1 cellular context compared by ENCODE assay signal in the genomic region with DNA sequence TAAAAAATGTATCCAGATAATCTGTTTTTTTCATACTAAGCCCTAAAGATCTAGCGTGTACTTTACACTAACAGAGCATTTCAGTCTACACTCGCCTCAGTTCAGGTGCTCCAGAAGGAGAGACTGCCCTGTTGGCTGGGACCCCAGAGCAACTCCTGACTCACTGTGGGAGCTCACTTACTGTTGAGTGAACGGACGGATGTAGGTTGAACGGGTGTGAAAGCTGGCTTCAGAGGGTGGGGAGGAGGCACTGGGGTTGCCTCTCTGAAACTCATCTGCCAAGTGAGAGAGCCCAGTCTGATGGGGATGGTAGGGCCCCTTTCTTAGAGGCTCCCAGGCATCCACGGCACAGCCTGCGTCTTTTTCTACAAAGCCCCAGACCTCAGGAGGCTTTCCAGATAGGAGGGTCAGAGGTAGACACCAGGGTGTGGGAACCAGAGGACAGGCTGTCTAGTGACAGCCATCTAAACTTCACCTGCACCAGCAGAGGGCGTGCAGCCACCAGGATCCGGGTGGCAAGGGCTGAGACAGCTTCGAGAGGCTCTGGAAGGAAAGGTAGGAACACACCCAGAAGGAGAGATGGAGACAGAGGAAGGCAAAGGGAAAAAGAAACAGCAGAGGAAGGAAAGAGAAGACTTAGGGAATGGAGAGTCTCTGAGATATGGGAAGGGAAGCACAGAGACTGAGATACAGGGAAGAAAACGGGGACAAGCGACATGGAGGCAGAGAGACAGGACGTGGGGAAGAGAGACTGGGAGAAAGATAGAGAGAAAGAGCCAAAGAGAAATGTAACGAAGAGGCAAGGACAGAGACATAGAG.
TF ChIP-seq lines count a peak whose summit lies in the region.

No MANE protein-coding gene starts in this region.

TF ChIP-seq in K562, 482 proteins besides CTCF, POLR2A, EP300 and RAD21 (continued from another document and continues in another):
- TF ChIP-seq, protein P1, sequence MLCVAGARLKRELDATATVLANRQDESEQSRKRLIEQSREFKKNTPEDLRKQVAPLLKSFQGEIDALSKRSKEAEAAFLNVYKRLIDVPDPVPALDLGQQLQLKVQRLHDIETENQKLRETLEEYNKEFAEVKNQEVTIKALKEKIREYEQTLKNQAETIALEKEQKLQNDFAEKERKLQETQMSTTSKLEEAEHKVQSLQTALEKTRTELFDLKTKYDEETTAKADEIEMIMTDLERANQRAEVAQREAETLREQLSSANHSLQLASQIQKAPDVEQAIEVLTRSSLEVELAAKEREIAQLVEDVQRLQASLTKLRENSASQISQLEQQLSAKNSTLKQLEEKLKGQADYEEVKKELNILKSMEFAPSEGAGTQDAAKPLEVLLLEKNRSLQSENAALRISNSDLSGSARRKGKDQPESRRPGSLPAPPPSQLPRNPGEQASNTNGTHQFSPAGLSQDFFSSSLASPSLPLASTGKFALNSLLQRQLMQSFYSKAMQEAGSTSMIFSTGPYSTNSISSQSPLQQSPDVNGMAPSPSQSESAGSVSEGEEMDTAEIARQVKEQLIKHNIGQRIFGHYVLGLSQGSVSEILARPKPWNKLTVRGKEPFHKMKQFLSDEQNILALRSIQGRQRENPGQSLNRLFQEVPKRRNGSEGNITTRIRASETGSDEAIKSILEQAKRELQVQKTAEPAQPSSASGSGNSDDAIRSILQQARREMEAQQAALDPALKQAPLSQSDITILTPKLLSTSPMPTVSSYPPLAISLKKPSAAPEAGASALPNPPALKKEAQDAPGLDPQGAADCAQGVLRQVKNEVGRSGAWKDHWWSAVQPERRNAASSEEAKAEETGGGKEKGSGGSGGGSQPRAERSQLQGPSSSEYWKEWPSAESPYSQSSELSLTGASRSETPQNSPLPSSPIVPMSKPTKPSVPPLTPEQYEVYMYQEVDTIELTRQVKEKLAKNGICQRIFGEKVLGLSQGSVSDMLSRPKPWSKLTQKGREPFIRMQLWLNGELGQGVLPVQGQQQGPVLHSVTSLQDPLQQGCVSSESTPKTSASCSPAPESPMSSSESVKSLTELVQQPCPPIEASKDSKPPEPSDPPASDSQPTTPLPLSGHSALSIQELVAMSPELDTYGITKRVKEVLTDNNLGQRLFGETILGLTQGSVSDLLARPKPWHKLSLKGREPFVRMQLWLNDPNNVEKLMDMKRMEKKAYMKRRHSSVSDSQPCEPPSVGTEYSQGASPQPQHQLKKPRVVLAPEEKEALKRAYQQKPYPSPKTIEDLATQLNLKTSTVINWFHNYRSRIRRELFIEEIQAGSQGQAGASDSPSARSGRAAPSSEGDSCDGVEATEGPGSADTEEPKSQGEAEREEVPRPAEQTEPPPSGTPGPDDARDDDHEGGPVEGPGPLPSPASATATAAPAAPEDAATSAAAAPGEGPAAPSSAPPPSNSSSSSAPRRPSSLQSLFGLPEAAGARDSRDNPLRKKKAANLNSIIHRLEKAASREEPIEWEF (CRISPR knock-in tag; IDR thresholded peaks at IDR 0.05), result no peak
- no peak for TF ChIP-seq ZNF239 (CRISPR knock-in tag; IDR thresholded peaks at IDR 0.05)
- TF ChIP-seq DNMT1 (IDR thresholded peaks at IDR 0.05), result peak; percentile 93; the same call in 1 of the 2 replicates
- no peak for TF ChIP-seq ZNF12 (CRISPR knock-in tag; IDR thresholded peaks at IDR 0.05)
- TF ChIP-seq BMI1 (IDR thresholded peaks at IDR 0.05; ENCODE audit: low read length), result no peak
- TF ChIP-seq FOXA1 (IDR thresholded peaks at IDR 0.05; ENCODE audit: borderline replicate concordance), result no peak
- no peak for TF ChIP-seq MAX (CRISPR knock-in tag; IDR thresholded peaks at IDR 0.05)
- no peak for TF ChIP-seq ZNF224 (CRISPR knock-in tag; IDR thresholded peaks at IDR 0.05)
- TF ChIP-seq ZNF174 (CRISPR knock-in tag; IDR thresholded peaks at IDR 0.05), result no peak
- TF ChIP-seq ZNF561 (CRISPR knock-in tag; conservative IDR thresholded peaks at IDR 0.05), result no peak
- TF ChIP-seq RNF2 (IDR thresholded peaks at IDR 0.05), result no peak
- no peak for TF ChIP-seq IRF1 (CRISPR knock-in tag; IDR thresholded peaks at IDR 0.05; ENCODE audit: borderline replicate concordance)
- TF ChIP-seq SMAD4 (CRISPR knock-in tag; conservative IDR thresholded peaks at IDR 0.05), result no peak
- TF ChIP-seq MTA3 (IDR thresholded peaks at IDR 0.05; ENCODE audit: borderline replicate concordance), result peak; percentile 45; the same call in 1 of the 2 replicates
- TF ChIP-seq ESRRB (CRISPR knock-in tag; IDR thresholded peaks at IDR 0.05; ENCODE audit: borderline replicate concordance), result no peak
- TF ChIP-seq, protein P2, sequence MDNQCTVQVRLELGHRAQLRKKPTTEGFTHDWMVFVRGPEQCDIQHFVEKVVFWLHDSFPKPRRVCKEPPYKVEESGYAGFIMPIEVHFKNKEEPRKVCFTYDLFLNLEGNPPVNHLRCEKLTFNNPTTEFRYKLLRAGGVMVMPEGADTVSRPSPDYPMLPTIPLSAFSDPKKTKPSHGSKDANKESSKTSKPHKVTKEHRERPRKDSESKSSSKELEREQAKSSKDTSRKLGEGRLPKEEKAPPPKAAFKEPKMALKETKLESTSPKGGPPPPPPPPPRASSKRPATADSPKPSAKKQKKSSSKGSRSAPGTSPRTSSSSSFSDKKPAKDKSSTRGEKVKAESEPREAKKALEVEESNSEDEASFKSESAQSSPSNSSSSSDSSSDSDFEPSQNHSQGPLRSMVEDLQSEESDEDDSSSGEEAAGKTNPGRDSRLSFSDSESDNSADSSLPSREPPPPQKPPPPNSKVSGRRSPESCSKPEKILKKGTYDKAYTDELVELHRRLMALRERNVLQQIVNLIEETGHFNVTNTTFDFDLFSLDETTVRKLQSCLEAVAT (IDR thresholded peaks at IDR 0.05), result peak; percentile 80 to 88
- peak; percentile 26 to 83; a peak in 2 of 4 replicates for TF ChIP-seq ARNT (IDR thresholded peaks at IDR 0.05)
- TF ChIP-seq TEAD2 (tag; IDR thresholded peaks at IDR 0.05), result no peak
- no peak for TF ChIP-seq FOXM1 (IDR thresholded peaks at IDR 0.05; ENCODE audit: low read depth)
- TF ChIP-seq FOXM1 (CRISPR knock-in tag; IDR thresholded peaks at IDR 0.05; ENCODE audit: low read depth), result no peak
- TF ChIP-seq ZEB2 (IDR thresholded peaks at IDR 0.05), result peak; percentile 67
- TF ChIP-seq, protein P3, sequence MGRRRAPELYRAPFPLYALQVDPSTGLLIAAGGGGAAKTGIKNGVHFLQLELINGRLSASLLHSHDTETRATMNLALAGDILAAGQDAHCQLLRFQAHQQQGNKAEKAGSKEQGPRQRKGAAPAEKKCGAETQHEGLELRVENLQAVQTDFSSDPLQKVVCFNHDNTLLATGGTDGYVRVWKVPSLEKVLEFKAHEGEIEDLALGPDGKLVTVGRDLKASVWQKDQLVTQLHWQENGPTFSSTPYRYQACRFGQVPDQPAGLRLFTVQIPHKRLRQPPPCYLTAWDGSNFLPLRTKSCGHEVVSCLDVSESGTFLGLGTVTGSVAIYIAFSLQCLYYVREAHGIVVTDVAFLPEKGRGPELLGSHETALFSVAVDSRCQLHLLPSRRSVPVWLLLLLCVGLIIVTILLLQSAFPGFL (CRISPR knock-in tag; IDR thresholded peaks at IDR 0.05), result no peak
- TF ChIP-seq, protein P4, sequence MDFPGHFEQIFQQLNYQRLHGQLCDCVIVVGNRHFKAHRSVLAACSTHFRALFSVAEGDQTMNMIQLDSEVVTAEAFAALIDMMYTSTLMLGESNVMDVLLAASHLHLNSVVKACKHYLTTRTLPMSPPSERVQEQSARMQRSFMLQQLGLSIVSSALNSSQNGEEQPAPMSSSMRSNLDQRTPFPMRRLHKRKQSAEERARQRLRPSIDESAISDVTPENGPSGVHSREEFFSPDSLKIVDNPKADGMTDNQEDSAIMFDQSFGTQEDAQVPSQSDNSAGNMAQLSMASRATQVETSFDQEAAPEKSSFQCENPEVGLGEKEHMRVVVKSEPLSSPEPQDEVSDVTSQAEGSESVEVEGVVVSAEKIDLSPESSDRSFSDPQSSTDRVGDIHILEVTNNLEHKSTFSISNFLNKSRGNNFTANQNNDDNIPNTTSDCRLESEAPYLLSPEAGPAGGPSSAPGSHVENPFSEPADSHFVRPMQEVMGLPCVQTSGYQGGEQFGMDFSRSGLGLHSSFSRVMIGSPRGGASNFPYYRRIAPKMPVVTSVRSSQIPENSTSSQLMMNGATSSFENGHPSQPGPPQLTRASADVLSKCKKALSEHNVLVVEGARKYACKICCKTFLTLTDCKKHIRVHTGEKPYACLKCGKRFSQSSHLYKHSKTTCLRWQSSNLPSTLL (IDR thresholded peaks at IDR 0.05), result 0 out of 2 replicates have a peak, but pooled peaks have one; percentile 45
- no peak for TF ChIP-seq ELK3 (CRISPR knock-in tag; IDR thresholded peaks at IDR 0.05)
- TF ChIP-seq SIN3A (IDR thresholded peaks at IDR 0.05; ENCODE audit: borderline replicate concordance in 2 of 2, control insufficient read depth in 1 of 2, low read depth in 2 of 2, low read length in 2 of 2), result no peak
- no peak for TF ChIP-seq ZNF507 (tag; conservative IDR thresholded peaks at IDR 0.05)
- TF ChIP-seq SAFB (IDR thresholded peaks at IDR 0.05; ENCODE audit: borderline replicate concordance, low read depth, low read length), result no peak
- TF ChIP-seq MCM5 (IDR thresholded peaks at IDR 0.05; ENCODE audit: low read depth), result peak; percentile 91; the same call in 1 of the 2 replicates
- no peak for TF ChIP-seq CBX2 (IDR thresholded peaks at IDR 0.05; ENCODE audit: insufficient read depth, low read length, poor library complexity, severe bottlenecking)
- TF ChIP-seq, protein P5, sequence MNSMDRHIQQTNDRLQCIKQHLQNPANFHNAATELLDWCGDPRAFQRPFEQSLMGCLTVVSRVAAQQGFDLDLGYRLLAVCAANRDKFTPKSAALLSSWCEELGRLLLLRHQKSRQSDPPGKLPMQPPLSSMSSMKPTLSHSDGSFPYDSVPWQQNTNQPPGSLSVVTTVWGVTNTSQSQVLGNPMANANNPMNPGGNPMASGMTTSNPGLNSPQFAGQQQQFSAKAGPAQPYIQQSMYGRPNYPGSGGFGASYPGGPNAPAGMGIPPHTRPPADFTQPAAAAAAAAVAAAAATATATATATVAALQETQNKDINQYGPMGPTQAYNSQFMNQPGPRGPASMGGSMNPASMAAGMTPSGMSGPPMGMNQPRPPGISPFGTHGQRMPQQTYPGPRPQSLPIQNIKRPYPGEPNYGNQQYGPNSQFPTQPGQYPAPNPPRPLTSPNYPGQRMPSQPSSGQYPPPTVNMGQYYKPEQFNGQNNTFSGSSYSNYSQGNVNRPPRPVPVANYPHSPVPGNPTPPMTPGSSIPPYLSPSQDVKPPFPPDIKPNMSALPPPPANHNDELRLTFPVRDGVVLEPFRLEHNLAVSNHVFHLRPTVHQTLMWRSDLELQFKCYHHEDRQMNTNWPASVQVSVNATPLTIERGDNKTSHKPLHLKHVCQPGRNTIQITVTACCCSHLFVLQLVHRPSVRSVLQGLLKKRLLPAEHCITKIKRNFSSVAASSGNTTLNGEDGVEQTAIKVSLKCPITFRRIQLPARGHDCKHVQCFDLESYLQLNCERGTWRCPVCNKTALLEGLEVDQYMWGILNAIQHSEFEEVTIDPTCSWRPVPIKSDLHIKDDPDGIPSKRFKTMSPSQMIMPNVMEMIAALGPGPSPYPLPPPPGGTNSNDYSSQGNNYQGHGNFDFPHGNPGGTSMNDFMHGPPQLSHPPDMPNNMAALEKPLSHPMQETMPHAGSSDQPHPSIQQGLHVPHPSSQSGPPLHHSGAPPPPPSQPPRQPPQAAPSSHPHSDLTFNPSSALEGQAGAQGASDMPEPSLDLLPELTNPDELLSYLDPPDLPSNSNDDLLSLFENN (IDR thresholded peaks at IDR 0.05; ENCODE audit: low read depth in 2 of 2, low read length in 2 of 2), result no peak
- TF ChIP-seq ATF3 (IDR thresholded peaks at IDR 0.05), result no peak
- TF ChIP-seq ATF3 (CRISPR knock-in tag; conservative IDR thresholded peaks at IDR 0.05), result no peak
- TF ChIP-seq NR2C2 (CRISPR knock-in tag; IDR thresholded peaks at IDR 0.05), result no peak
- 0 out of 2 replicates have a peak, but pooled peaks have one; percentile 24 for TF ChIP-seq NR2C2 (tag; IDR thresholded peaks at IDR 0.05)
- no peak for TF ChIP-seq RUNX1 (IDR thresholded peaks at IDR 0.05; ENCODE audit: low read depth)
- TF ChIP-seq TBL1XR1 (IDR thresholded peaks at IDR 0.05; ENCODE audit: low read length in 2 of 2), result no peak
- no peak for TF ChIP-seq PTTG1 (tag; IDR thresholded peaks at IDR 0.05; ENCODE audit: low read depth)
- no peak for TF ChIP-seq ILF3 (IDR thresholded peaks at IDR 0.05; ENCODE audit: borderline replicate concordance)
- no peak for TF ChIP-seq NFYB (IDR thresholded peaks at IDR 0.05; ENCODE audit: extremely low read depth, insufficient read length)
- TF ChIP-seq, protein P6, sequence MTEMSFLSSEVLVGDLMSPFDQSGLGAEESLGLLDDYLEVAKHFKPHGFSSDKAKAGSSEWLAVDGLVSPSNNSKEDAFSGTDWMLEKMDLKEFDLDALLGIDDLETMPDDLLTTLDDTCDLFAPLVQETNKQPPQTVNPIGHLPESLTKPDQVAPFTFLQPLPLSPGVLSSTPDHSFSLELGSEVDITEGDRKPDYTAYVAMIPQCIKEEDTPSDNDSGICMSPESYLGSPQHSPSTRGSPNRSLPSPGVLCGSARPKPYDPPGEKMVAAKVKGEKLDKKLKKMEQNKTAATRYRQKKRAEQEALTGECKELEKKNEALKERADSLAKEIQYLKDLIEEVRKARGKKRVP (CRISPR knock-in tag; IDR thresholded peaks at IDR 0.05), result no peak
- no peak for TF ChIP-seq FOXK1 (CRISPR knock-in tag; IDR thresholded peaks at IDR 0.05; ENCODE audit: borderline replicate concordance)
- no peak for TF ChIP-seq C11orf30 (IDR thresholded peaks at IDR 0.05; ENCODE audit: low read depth)
- no peak for TF ChIP-seq ZBTB17 (CRISPR knock-in tag; IDR thresholded peaks at IDR 0.05)
- TF ChIP-seq L3MBTL2 (IDR thresholded peaks at IDR 0.05), result 0 out of 2 replicates have a peak, but pooled peaks have one; percentile 46
